Comparison of ENCODE assay signal across 8 cellular contexts in genomic region chr17:64503821-64504768, GRCh38. TPM values are rescaled to one million over a fixed set of nuclear protein-coding genes. Genes with fewer than 3 reads are reported as not detected.
DNase-seq lines count a peak whose midpoint lies in the region; ATAC-seq, FAIRE-seq and TF ChIP-seq lines count a peak whose summit lies in the region.

No MANE protein-coding gene starts in this region.

- H3K4me1 ChIP-seq in right lobe of liver (peaks cover 0 to 54% (median 8%) of the 10 kb centered on the region in 4 donors), tibial artery (peaks cover 8 to 69% (median 53%) of the 10 kb centered on the region in 4 donors)

- H3K9me3 ChIP-seq in right lobe of liver (no peaks in the 10 kb centered on the region), tibial artery (no peaks in the 10 kb centered on the region)

- FAIRE-seq in RCC 7860 (lab: Jason Lieb, UNC): no peak

- H3K27ac ChIP-seq in right lobe of liver (peak overlapping the region; percentile 97 to 99 (median 99)), tibial artery (peak overlapping the region; percentile 99 to 100)

- no peak for DNase-seq in activated CD8-positive, alpha-beta memory T cell treated with anti-CD3 and anti-CD28 coated beads, Interleukin-2, amount 10 ng/mL, durations not matched to agents 7 days and 5 days
- no peak for DNase-seq in activated CD8-positive, alpha-beta memory T cell treated with anti-CD3 and anti-CD28 coated beads, Interleukin-2, amount 50 U/mL, for 48 hours
- no peak for DNase-seq in astrocyte of the cerebellum (ENCODE audit: low read depth)
- no peak for DNase-seq in right lobe of liver
- no peak for DNase-seq in tibial artery
- DNase-seq in RCC 7860 (ENCODE audit: low spot score): no peak
- DNase-seq in NCI-H69 (lab: John Stamatoyannopoulos, UW): no peak
- no peak for DNase-seq in RPMI8226

- no peak for TF ChIP-seq POLR2A in right lobe of liver (IDR thresholded peaks at IDR 0.05)

- peaks cover 2% of the 10 kb centered on the region for H3K27me3 Mint-ChIP-seq in activated CD8-positive, alpha-beta memory T cell treated with anti-CD3 and anti-CD28 coated beads, Interleukin-2, amount 10 ng/mL, durations not matched to agents 7 days and 5 days

- WGBS in right lobe of liver (ENCODE audit: insufficient coverage, low coverage, low lambda C conversion rate, missing lambda C conversion rate): 17% methylated on average over 7 of the region's 7 CpGs

- H3K4me3 ChIP-seq in astrocyte of the cerebellum (ENCODE audit: low read depth, low read length) (peak overlapping the region; percentile 96), right lobe of liver (peak overlapping the region; percentile 87 to 96 (median 87)), tibial artery (peak overlapping the region; percentile 88 to 97)

- ATAC-seq in activated CD8-positive, alpha-beta memory T cell treated with anti-CD3 and anti-CD28 coated beads, Interleukin-2, amount 10 ng/mL, durations not matched to agents 7 days and 5 days: no peak
- no peak for ATAC-seq in right lobe of liver

- CTCF ChIA-PET in activated CD8-positive, alpha-beta memory T cell treated with anti-CD3 and anti-CD28 coated beads, Interleukin-2, amount 10 ng/mL, durations not matched to agents 7 days and 5 days (lab: Charles Lee): interaction anchor here (0.6 to 7.2 kb wide), 5 partner anchors 8 to 112 kb away, joined by 3 to 68 read pairs (median 11); partner anchors contain the start of gene POLG2

- H3K9me3 Mint-ChIP-seq in activated CD8-positive, alpha-beta memory T cell treated with anti-CD3 and anti-CD28 coated beads, Interleukin-2, amount 10 ng/mL, durations not matched to agents 7 days and 5 days (ENCODE audit: low read depth): no peaks in the 10 kb centered on the region

- no peaks in the 10 kb centered on the region for H3K27me3 ChIP-seq in right lobe of liver
- no peaks in the 10 kb centered on the region for H3K27me3 ChIP-seq in tibial artery

- H3K4me3 Mint-ChIP-seq in activated CD8-positive, alpha-beta memory T cell treated with anti-CD3 and anti-CD28 coated beads, Interleukin-2, amount 10 ng/mL, durations not matched to agents 7 days and 5 days: peak overlapping the region; percentile 100

- peaks cover 37 to 60% (median 47%) of the 10 kb centered on the region in 4 donors for H3K36me3 ChIP-seq in right lobe of liver
- H3K36me3 ChIP-seq in tibial artery: peaks cover 52 to 67% (median 58%) of the 10 kb centered on the region in 3 donors

- peaks cover 71% of the 10 kb centered on the region for H3K36me3 Mint-ChIP-seq in activated CD8-positive, alpha-beta memory T cell treated with anti-CD3 and anti-CD28 coated beads, Interleukin-2, amount 10 ng/mL, durations not matched to agents 7 days and 5 days

- intact Hi-C loops in right lobe of liver (cut with DNase I): no loop called here
- intact Hi-C loops in tibial artery (cut with DNase I; ENCODE audit: low total_unique reads): no loop called here

- in situ Hi-C loops in astrocyte of the cerebellum (cut with HindIII; ENCODE audit: low sequenced_read_pairs): no loop called here

- peak overlapping the region; percentile 100 for H3K27ac Mint-ChIP-seq in activated CD8-positive, alpha-beta memory T cell treated with anti-CD3 and anti-CD28 coated beads, Interleukin-2, amount 10 ng/mL, durations not matched to agents 7 days and 5 days

- TF ChIP-seq CTCF in astrocyte of the cerebellum (IDR thresholded peaks at IDR 0.05; ENCODE audit: low read depth, low read length, missing control alignments) (no peak), right lobe of liver (IDR thresholded peaks at IDR 0.05) (no peak), tibial artery (IDR thresholded peaks at IDR 0.05) (no peak)

- peaks cover 70% of the 10 kb centered on the region for H3K4me1 Mint-ChIP-seq in activated CD8-positive, alpha-beta memory T cell treated with anti-CD3 and anti-CD28 coated beads, Interleukin-2, amount 10 ng/mL, durations not matched to agents 7 days and 5 days

RNA-seq across cellular contexts. Expression of gene DDX5, which starts 2.0 kb away (rescaled TPM):
- 100 to 1,000 TPM; 842 to 926 TPM for total RNA-seq in activated CD8-positive, alpha-beta memory T cell treated with anti-CD3 and anti-CD28 coated beads, Interleukin-2, amount 10 ng/mL, durations not matched to agents 7 days and 5 days
- total RNA-seq in right lobe of liver: 100 to 1,000 TPM; 218 to 431 (median 344) TPM

RNA-seq across cellular contexts. Expression of gene CEP95, which starts 2.7 kb away (rescaled TPM):
- total RNA-seq in activated CD8-positive, alpha-beta memory T cell treated with anti-CD3 and anti-CD28 coated beads, Interleukin-2, amount 10 ng/mL, durations not matched to agents 7 days and 5 days: 10 to 100 TPM; 45.7 to 52.6 TPM
- 10 to 100 TPM; 11.0 to 27.6 (median 14.0) TPM for total RNA-seq in right lobe of liver

RNA-seq across cellular contexts. Expression of gene POLG2, which starts 7.2 kb away (rescaled TPM):
- total RNA-seq in activated CD8-positive, alpha-beta memory T cell treated with anti-CD3 and anti-CD28 coated beads, Interleukin-2, amount 10 ng/mL, durations not matched to agents 7 days and 5 days: 10 to 100 TPM; 36.0 to 47.3 TPM
- 1 to 10 TPM; 2.9 to 9.2 (median 5.5) TPM for total RNA-seq in right lobe of liver

RNA-seq across cellular contexts. Expression of gene MILR1, which starts 55.2 kb away (rescaled TPM):
- total RNA-seq in activated CD8-positive, alpha-beta memory T cell treated with anti-CD3 and anti-CD28 coated beads, Interleukin-2, amount 10 ng/mL, durations not matched to agents 7 days and 5 days: under 1 TPM in 1 of 2 experiments, not detected in 1; 0.82 TPM
- 1 to 10 TPM in 4 of 6 experiments, under 1 TPM in 2; 0.57 to 3.0 (median 1.9) TPM for total RNA-seq in right lobe of liver
